3 cellular contexts compared by ENCODE assay signal in the genomic region with DNA sequence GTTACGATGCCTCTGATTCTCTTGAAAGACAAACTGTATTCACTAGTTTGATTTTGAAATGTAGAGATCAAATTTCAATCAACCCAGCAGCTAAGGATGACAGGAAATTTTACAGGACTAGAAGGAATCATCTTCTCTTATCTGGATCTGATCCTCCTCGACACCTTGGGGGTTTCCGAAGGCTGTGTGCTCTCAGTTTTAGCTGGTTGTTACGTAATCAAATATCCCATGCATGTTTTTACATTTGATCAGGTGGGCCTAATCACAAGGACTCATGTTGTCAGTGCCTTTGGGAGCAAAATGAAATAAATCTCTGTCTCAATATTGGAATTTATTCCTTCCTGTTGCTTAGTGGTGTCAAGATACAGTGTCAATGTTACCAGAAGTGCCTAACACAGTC.
TF ChIP-seq lines count a peak whose summit lies in the region.

No MANE protein-coding gene starts in this region.

TF ChIP-seq in IMR-90, 13 proteins besides CTCF, POLR2A, EP300 and RAD21:
- TF ChIP-seq MXI1 (IDR thresholded peaks at IDR 0.05; ENCODE audit: borderline replicate concordance, low read depth, low read length) (no peak), CEBPB (IDR thresholded peaks at IDR 0.05; ENCODE audit: low read depth, low read length) (peak; percentile 74)

TF ChIP-seq in WTC11, 78 proteins besides CTCF, POLR2A, EP300 and RAD21:
- TF ChIP-seq, protein P1, sequence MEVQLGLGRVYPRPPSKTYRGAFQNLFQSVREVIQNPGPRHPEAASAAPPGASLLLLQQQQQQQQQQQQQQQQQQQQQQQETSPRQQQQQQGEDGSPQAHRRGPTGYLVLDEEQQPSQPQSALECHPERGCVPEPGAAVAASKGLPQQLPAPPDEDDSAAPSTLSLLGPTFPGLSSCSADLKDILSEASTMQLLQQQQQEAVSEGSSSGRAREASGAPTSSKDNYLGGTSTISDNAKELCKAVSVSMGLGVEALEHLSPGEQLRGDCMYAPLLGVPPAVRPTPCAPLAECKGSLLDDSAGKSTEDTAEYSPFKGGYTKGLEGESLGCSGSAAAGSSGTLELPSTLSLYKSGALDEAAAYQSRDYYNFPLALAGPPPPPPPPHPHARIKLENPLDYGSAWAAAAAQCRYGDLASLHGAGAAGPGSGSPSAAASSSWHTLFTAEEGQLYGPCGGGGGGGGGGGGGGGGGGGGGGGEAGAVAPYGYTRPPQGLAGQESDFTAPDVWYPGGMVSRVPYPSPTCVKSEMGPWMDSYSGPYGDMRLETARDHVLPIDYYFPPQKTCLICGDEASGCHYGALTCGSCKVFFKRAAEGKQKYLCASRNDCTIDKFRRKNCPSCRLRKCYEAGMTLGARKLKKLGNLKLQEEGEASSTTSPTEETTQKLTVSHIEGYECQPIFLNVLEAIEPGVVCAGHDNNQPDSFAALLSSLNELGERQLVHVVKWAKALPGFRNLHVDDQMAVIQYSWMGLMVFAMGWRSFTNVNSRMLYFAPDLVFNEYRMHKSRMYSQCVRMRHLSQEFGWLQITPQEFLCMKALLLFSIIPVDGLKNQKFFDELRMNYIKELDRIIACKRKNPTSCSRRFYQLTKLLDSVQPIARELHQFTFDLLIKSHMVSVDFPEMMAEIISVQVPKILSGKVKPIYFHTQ (CRISPR knock-in tag; IDR thresholded peaks at IDR 0.05) = no peak
- TF ChIP-seq NR3C1 (CRISPR knock-in tag; conservative IDR thresholded peaks at IDR 0.05; ENCODE audit: low read depth) = no peak

TF ChIP-seq in H1, 55 proteins besides CTCF, POLR2A, EP300 and RAD21:
- TF ChIP-seq MAFK (IDR thresholded peaks at IDR 0.05; ENCODE audit: low read depth, low read length) (no peak), CEBPB (IDR thresholded peaks at IDR 0.05; ENCODE audit: low read depth, low read length) (peak; percentile 29; the same call in 1 of the 2 replicates)
